25 cellular contexts compared by ENCODE assay signal in the genomic region with DNA sequence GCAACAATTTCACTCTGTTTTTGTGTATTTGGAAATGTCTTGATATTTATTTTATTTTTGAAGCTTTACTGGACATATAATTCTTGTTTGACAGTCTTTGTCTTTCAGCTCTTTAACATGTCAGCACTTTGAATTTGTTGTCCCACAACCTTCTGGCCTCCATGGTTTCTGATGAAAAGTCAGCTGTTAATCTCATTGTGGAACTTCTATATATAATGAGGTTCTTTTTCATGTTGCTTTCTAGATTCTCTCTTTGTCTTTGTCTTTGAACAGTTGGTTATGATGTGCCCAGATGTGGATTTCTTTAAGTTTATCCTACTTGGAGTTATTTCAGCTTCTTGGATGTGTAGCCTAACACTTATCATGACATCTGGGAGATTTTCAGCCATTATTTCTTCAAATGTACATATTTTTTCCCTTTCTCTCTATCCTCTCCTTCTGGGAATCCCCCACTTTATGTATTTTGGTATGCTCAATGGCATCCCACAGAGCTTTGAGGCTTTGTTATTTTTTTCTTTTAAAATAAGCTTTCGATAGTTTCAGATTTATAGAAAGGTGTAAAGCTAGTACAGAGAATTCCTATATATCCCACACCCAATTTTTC.
"Had no signal": no experiment of that assay in that cellular context is flagged by ENCODE, and none has a peak within 500 bp of the region (broad histone marks: within the 10 kb centered on the region; RNA-seq: fewer than 3 reads in every experiment).

No MANE protein-coding gene starts in this region.

- H3K4me3 ChIP-seq: ascending aorta, esophagus muscularis mucosa, hepatocyte, left lung, neural progenitor cell, testis, uterus had no signal

- H3K79me2 ChIP-seq: hepatocyte had no signal

- H3K4me3 Mint-ChIP-seq: activated CD4-positive, alpha-beta memory T cell treated with anti-CD3 and anti-CD28 coated beads, Interleukin-2, amount 10 ng/mL, durations not matched to agents 7 days and 5 days; activated CD4-positive, alpha-beta T cell treated with anti-CD3 and anti-CD28 coated beads, Interleukin-2, amount 10 ng/mL, durations not matched to agents 24 days and 14 days; immature natural killer cell; mesothelial cell of epicardium; neural progenitor cell; stimulated activated memory B cell treated with anti-CD40 and anti-IgM and Interleukin-4, amounts not matched to agents 10 μg/mL and 1 μg/mL and 100 μg/mL, for 72 hours had no signal

- H3K9ac ChIP-seq: neural progenitor cell had no signal

- H3K4me2 ChIP-seq: hepatocyte, neural progenitor cell had no signal

- DNase-seq: activated CD4-positive, alpha-beta memory T cell treated with anti-CD3 and anti-CD28 coated beads, Interleukin-2, amount 10 ng/mL, durations not matched to agents 7 days and 5 days; activated CD4-positive, alpha-beta T cell treated with anti-CD3 and anti-CD28 coated beads, Interleukin-2, amount 10 ng/mL, durations not matched to agents 24 days and 14 days; activated effector memory CD4-positive, alpha-beta T cell treated with anti-CD3 and anti-CD28 coated beads, Interleukin-2, amount 50 U/mL, for 16 hours; activated naive CD4-positive, alpha-beta T cell treated with anti-CD3 and anti-CD28 coated beads, Interleukin-2, amount 50 U/mL, for 16 hours; brain microvascular endothelial cell; central memory CD4-positive, alpha-beta T cell; dermis blood vessel endothelial cell; effector CD8-positive, alpha-beta T cell; glutamatergic neuron; immature natural killer cell; kidney glomerular epithelial cell; left lung; naive thymus-derived CD8-positive, alpha-beta T cell; posterior cingulate gyrus; small intestine; stimulated activated CD4-positive, alpha-beta T cell treated with anti-CD3 and anti-CD28 coated beads, Interleukin-2, amount 100 ng/mL, for 24 hours; testis; trophoblast cell; uterus had no signal

- H3K27me3 ChIP-seq: ascending aorta, brain microvascular endothelial cell, esophagus muscularis mucosa, hepatocyte, left lung, neural progenitor cell, testis, uterus had no signal

- H3K9me3 ChIP-seq: testis had no signal

- H3K27ac ChIP-seq: ascending aorta, brain microvascular endothelial cell, esophagus muscularis mucosa, hepatocyte, left lung, neural progenitor cell, testis, uterus had no signal

- H3K36me3 Mint-ChIP-seq: neural progenitor cell had no signal

- H3K27ac Mint-ChIP-seq: activated CD4-positive, alpha-beta memory T cell treated with anti-CD3 and anti-CD28 coated beads, Interleukin-2, amount 10 ng/mL, durations not matched to agents 7 days and 5 days; activated CD4-positive, alpha-beta T cell treated with anti-CD3 and anti-CD28 coated beads, Interleukin-2, amount 10 ng/mL, durations not matched to agents 24 days and 14 days; immature natural killer cell; mesothelial cell of epicardium; naive thymus-derived CD8-positive, alpha-beta T cell; neural progenitor cell; stimulated activated memory B cell treated with anti-CD40 and anti-IgM and Interleukin-4, amounts not matched to agents 10 μg/mL and 1 μg/mL and 100 μg/mL, for 72 hours had no signal

- H3K4me1 Mint-ChIP-seq: activated CD4-positive, alpha-beta memory T cell treated with anti-CD3 and anti-CD28 coated beads, Interleukin-2, amount 10 ng/mL, durations not matched to agents 7 days and 5 days; activated CD4-positive, alpha-beta T cell treated with anti-CD3 and anti-CD28 coated beads, Interleukin-2, amount 10 ng/mL, durations not matched to agents 24 days and 14 days; immature natural killer cell; mesothelial cell of epicardium; naive thymus-derived CD8-positive, alpha-beta T cell; neural progenitor cell; stimulated activated memory B cell treated with anti-CD40 and anti-IgM and Interleukin-4, amounts not matched to agents 10 μg/mL and 1 μg/mL and 100 μg/mL, for 72 hours had no signal

- H3K4me1 ChIP-seq: ascending aorta, esophagus muscularis mucosa, left lung, neural progenitor cell, testis, uterus had no signal

- H3K36me3 ChIP-seq: ascending aorta, brain microvascular endothelial cell, esophagus muscularis mucosa, left lung, uterus had no signal

- H2AFZ ChIP-seq: hepatocyte, neural progenitor cell had no signal
